ENCODE assay signal across 10 cellular contexts in the genomic region with DNA sequence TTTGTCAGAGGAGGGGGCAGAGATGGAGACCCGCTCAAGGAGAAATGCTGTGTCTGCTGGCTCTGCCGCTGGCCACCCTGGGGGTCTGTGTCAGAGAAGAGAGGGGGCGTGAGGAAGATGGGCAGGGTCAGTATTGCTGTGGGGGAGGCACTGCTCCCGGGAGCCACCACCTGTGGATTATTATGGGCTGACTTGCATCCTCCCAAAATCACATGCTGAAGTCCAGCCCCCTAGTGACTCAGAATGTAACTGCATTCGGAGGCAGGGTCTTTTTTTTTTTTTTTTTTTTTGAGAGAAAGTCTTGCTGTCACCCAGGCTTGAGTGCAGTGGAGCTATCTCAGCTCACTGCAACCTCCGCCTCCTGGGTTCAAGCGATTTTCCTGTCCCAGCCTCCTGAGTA. TPM values are rescaled to one million over a fixed set of nuclear protein-coding genes. Genes with fewer than 3 reads are reported as not detected.
DNase-seq lines count a peak whose midpoint lies in the region; ATAC-seq and TF ChIP-seq lines count a peak whose summit lies in the region.
"Had no signal": no experiment of that assay in that cellular context is flagged by ENCODE, and none has a peak within 500 bp of the region (broad histone marks: within the 10 kb centered on the region; RNA-seq: fewer than 3 reads in every experiment).

No MANE protein-coding gene starts in this region.

- CTCF ChIA-PET in AG04449 (lab: Yijun Ruan, JAX): interaction anchor here (0.7 to 17.2 kb wide), 6 partner anchors 9 to 189 kb away, joined by 3 to 221 read pairs (median 4); a partner anchor contains a TSS

- H3K4me1 ChIP-seq in foreskin keratinocyte (no peaks in the 10 kb centered on the region), left lung (no peaks in the 10 kb centered on the region)
- H3K4me1 ChIP-seq: body of pancreas had no signal

- H3K36me3 ChIP-seq in left lung: peaks cover 0 to 92% of the 10 kb centered on the region in 2 donors

- POLR2A ChIA-PET in AG04449 (lab: Yijun Ruan, JAX): interaction anchor here (0.7 kb wide), 1 partner anchor 34 kb away, joined by 5 read pairs; no protein-coding TSS in a partner anchor

- intact Hi-C loops in left lung (cut with DNase I): no loop called here

- H3K9me3 ChIP-seq in left lung: no peaks in the 10 kb centered on the region
- H3K9me3 ChIP-seq: body of pancreas had no signal

- H3K4me3 ChIP-seq in AG04449 (ENCODE audit: low read depth, low read length) (no peak overlapping the region), left lung (no peak overlapping the region)
- H3K4me3 ChIP-seq: body of pancreas had no signal

- H3K27ac ChIP-seq in foreskin keratinocyte (no peak overlapping the region), left lung (no peak overlapping the region)
- H3K27ac ChIP-seq: body of pancreas had no signal

- ATAC-seq in foreskin keratinocyte: no peak
- no peak for ATAC-seq in GM21717 (IDR thresholded peaks at IDR 0.05; ENCODE audit: unreplicated experiment)
- ATAC-seq in left lung: no peak
- ATAC-seq: body of pancreas had no signal

- H3K27me3 ChIP-seq in foreskin keratinocyte (no peaks in the 10 kb centered on the region), left lung (no peaks in the 10 kb centered on the region)
- H3K27me3 ChIP-seq: body of pancreas had no signal

- TF ChIP-seq CTCF in AG04449 (IDR thresholded peaks at IDR 0.05; ENCODE audit: insufficient read depth, low read length, missing control alignments) (peak; percentile 32), foreskin keratinocyte (conservative IDR thresholded peaks at IDR 0.05) (peak; percentile 47), left lung (IDR thresholded peaks at IDR 0.05) (peak in 1 of 2 donors; percentile 19)

- DNase-seq in AG04449 (ENCODE audit: low read depth, low spot score) (no peak), ELF-1 (ENCODE audit: low read depth, low spot score) (peak; percentile 73), OCI-M1 (lab: John Stamatoyannopoulos, UW) (peak; percentile 22), foreskin keratinocyte (no peak), pons (ENCODE audit: low spot score) (no peak), left lung (no peak)
- no peak for DNase-seq in effector CD8-positive, alpha-beta T cell (lab: John Stamatoyannopoulos, UW)
- DNase-seq: body of pancreas, occipital lobe had no signal

RNA-seq across cellular contexts. Expression of a gene that starts 12.3 kb away (rescaled TPM):
- total RNA-seq in foreskin keratinocyte (14.9 and 16.3 TPM in 2 replicates), left lung (10 to 100 TPM; 37.0 to 41.1 TPM)
- 19.3 and 20.0 TPM in 2 replicates for polyA plus RNA-seq in foreskin keratinocyte

RNA-seq across cellular contexts. Expression of a gene that starts 51.2 kb away (rescaled TPM):
- total RNA-seq in foreskin keratinocyte: not detected in 2 replicates
- polyA plus RNA-seq in foreskin keratinocyte: not detected in 2 replicates
- not detected for total RNA-seq in left lung
- total RNA-seq: body of pancreas, occipital lobe had no signal

RNA-seq across cellular contexts. Expression of a gene that starts 57.9 kb away (rescaled TPM):
- not detected in 2 replicates for total RNA-seq in foreskin keratinocyte
- polyA plus RNA-seq in foreskin keratinocyte: not detected in 2 replicates
- not detected for total RNA-seq in left lung
- total RNA-seq: body of pancreas, occipital lobe had no signal

Comparison
In these comparisons a context has a peak if more than half of its experiments do, and no peak if none do; other contexts are left out.
1. DNase-seq: peak in ELF-1 (single experiment) and OCI-M1 (single experiment); none in AG04449 (single experiment), foreskin keratinocyte (0 of 2), pons (single experiment), effector CD8-positive, alpha-beta T cell (single experiment) and left lung (0 of 2).